Comparison of ENCODE assay signal across 35 cellular contexts in genomic region chr2:135311268-135311667, GRCh38.
"Had no signal": no experiment of that assay in that cellular context is flagged by ENCODE, and none has a peak within 500 bp of the region (broad histone marks: within the 10 kb centered on the region; RNA-seq: fewer than 3 reads in every experiment).

No MANE protein-coding gene starts in this region.

- H3K4me3 ChIP-seq: ascending aorta, cardiac muscle cell had no signal

- H3K27ac ChIP-seq: ascending aorta, cardiac muscle cell, VCaP had no signal

- H3K27me3 Mint-ChIP-seq: activated B cell treated with CpG ODN at 0.5 μM for 24 hours; activated CD4-positive, alpha-beta memory T cell treated with anti-CD3 and anti-CD28 coated beads for 36 hours; activated CD4-positive, alpha-beta T cell treated with anti-CD3 and anti-CD28 coated beads, Interleukin-2, amount 10 ng/mL, durations not matched to agents 24 days and 14 days; activated CD8-positive, alpha-beta T cell treated with anti-CD3 and anti-CD28 coated beads for 36 hours; activated naive CD4-positive, alpha-beta T cell treated with anti-CD3 and anti-CD28 coated beads, Interleukin-2, amount 10 ng/mL, durations not matched to agents 7 days and 5 days; activated naive CD4-positive, alpha-beta T cell treated with anti-CD3 and anti-CD28 coated beads, Interleukin-2, amount 50 U/mL, for 24 hours; activated naive CD8-positive, alpha-beta T cell; activated naive CD8-positive, alpha-beta T cell treated with anti-CD3 and anti-CD28 coated beads, Interleukin-2, amount 10 ng/mL, durations not matched to agents 7 days and 5 days; activated naive CD8-positive, alpha-beta T cell treated with anti-CD3 and anti-CD28 coated beads, Interleukin-2, amount 50 U/mL, for 24 hours; activated T-helper 17 cell treated with anti-CD3 and anti-CD28 coated beads, Interleukin-2, amount 50 U/mL, for 72 hours; brain; central memory CD8-positive, alpha-beta T cell; T-helper 17 cell had no signal

- FAIRE-seq: bronchial epithelial cell had no signal

- H3K4me3 Mint-ChIP-seq: activated B cell treated with CpG ODN at 0.5 μM for 24 hours; activated CD4-positive, alpha-beta memory T cell treated with anti-CD3 and anti-CD28 coated beads for 36 hours; activated CD4-positive, alpha-beta T cell treated with anti-CD3 and anti-CD28 coated beads, Interleukin-2, amount 10 ng/mL, durations not matched to agents 24 days and 14 days; activated CD8-positive, alpha-beta T cell treated with anti-CD3 and anti-CD28 coated beads for 36 hours; activated naive CD4-positive, alpha-beta T cell treated with anti-CD3 and anti-CD28 coated beads, Interleukin-2, amount 10 ng/mL, durations not matched to agents 7 days and 5 days; activated naive CD4-positive, alpha-beta T cell treated with anti-CD3 and anti-CD28 coated beads, Interleukin-2, amount 50 U/mL, for 24 hours; activated naive CD8-positive, alpha-beta T cell; activated naive CD8-positive, alpha-beta T cell treated with anti-CD3 and anti-CD28 coated beads, Interleukin-2, amount 10 ng/mL, durations not matched to agents 7 days and 5 days; activated naive CD8-positive, alpha-beta T cell treated with anti-CD3 and anti-CD28 coated beads, Interleukin-2, amount 50 U/mL, for 24 hours; activated T-cell treated with anti-CD3 and anti-CD28 coated beads, Interleukin-2, amount 50 U/mL, for 4 hours; activated T-cell treated with anti-CD3 and anti-CD28 coated beads, Interleukin-2, amount 50 U/mL, for 72 hours; activated T-helper 1 cell treated with anti-CD3 and anti-CD28 coated beads, Interleukin-12 subunit alpha, Interleukin-12 subunit beta, Interleukin-2, Interleukin-4 antibody, amounts not matched to agents 30 ng/mL and 10 ng/mL and 1 ng/mL, durations not matched to agents 14 hours and 24 hours and 36 hours; activated T-helper 17 cell treated with anti-CD3 and anti-CD28 coated beads, Interleukin-2, amount 50 U/mL, for 72 hours; brain; central memory CD8-positive, alpha-beta T cell; T-helper 17 cell had no signal

- H3K36me3 ChIP-seq: cardiac muscle cell had no signal

- H3K4me1 ChIP-seq: ascending aorta had no signal

- DNase-seq: activated B cell treated with CpG ODN at 0.5 μM for 24 hours; activated CD4-positive, alpha-beta memory T cell treated with anti-CD3 and anti-CD28 coated beads for 36 hours; activated CD4-positive, alpha-beta T cell treated with anti-CD3 and anti-CD28 coated beads for 4 hours; activated CD4-positive, alpha-beta T cell treated with anti-CD3 and anti-CD28 coated beads, Interleukin-2, amount 10 ng/mL, durations not matched to agents 24 days and 14 days; activated CD4-positive, alpha-beta T cell treated with anti-CD3 and anti-CD28 coated beads, Interleukin-2, amount 50 U/mL, for 1 hour; activated CD4-positive, alpha-beta T cell treated with anti-CD3 and anti-CD28 coated beads, Interleukin-2, amount 50 U/mL, for 4 hours; activated CD4-positive, CD25-positive, alpha-beta regulatory T cell treated with anti-CD3 and anti-CD28 coated beads, Interleukin-2, amount 50 U/mL, for 72 hours; activated CD8-positive, alpha-beta memory T cell treated with anti-CD3 and anti-CD28 coated beads, Interleukin-2, amount 50 U/mL, for 4 hours; activated CD8-positive, alpha-beta T cell treated with anti-CD3 and anti-CD28 coated beads for 36 hours; activated effector memory CD4-positive, alpha-beta T cell treated with Interleukin-2 at 50 U/mL for 16 hours; activated gamma-delta T cell; activated naive CD4-positive, alpha-beta T cell treated with anti-CD3 and anti-CD28 coated beads, Interleukin-2, amount 10 ng/mL, durations not matched to agents 7 days and 5 days; activated naive CD4-positive, alpha-beta T cell treated with Interleukin-2 at 50 U/mL for 16 hours; activated naive CD8-positive, alpha-beta T cell treated with anti-CD3 and anti-CD28 coated beads, Interleukin-2, amount 10 ng/mL, durations not matched to agents 7 days and 5 days; activated naive CD8-positive, alpha-beta T cell treated with anti-CD3 and anti-CD28 coated beads, Interleukin-2, amount 50 U/mL, for 24 hours; activated T-cell treated with anti-CD3 and anti-CD28 coated beads for 4 hours; activated T-cell treated with anti-CD3 and anti-CD28 coated beads, Interleukin-2, amount 50 U/mL, for 1 hour; activated T-cell treated with anti-CD3 and anti-CD28 coated beads, Interleukin-2, amount 50 U/mL, for 4 hours; activated T-cell treated with anti-CD3 and anti-CD28 coated beads, Interleukin-2, amount 50 U/mL, for 72 hours; amygdala; anterior cingulate cortex; caudate nucleus; cerebellar nuclear complex; T-helper 17 cell; T-helper 9 cell had no signal

- ATAC-seq: activated CD8-positive, alpha-beta T cell treated with anti-CD3 and anti-CD28 coated beads for 36 hours; activated naive CD8-positive, alpha-beta T cell treated with anti-CD3 and anti-CD28 coated beads, Interleukin-2, amount 50 U/mL, for 24 hours; activated T-cell treated with anti-CD3 and anti-CD28 coated beads, Interleukin-2, amount 50 U/mL, for 4 hours; activated T-cell treated with anti-CD3 and anti-CD28 coated beads, Interleukin-2, amount 50 U/mL, for 72 hours; activated T-helper 17 cell treated with anti-CD3 and anti-CD28 coated beads, Interleukin-2, amount 50 U/mL, for 72 hours; T-helper 17 cell had no signal

- H3K9me3 ChIP-seq: ascending aorta had no signal

- H3K27me3 ChIP-seq: ascending aorta, cardiac muscle cell had no signal

- H3K27ac Mint-ChIP-seq: activated B cell treated with CpG ODN at 0.5 μM for 24 hours; activated CD4-positive, alpha-beta memory T cell treated with anti-CD3 and anti-CD28 coated beads for 36 hours; activated CD4-positive, alpha-beta T cell treated with anti-CD3 and anti-CD28 coated beads, Interleukin-2, amount 10 ng/mL, durations not matched to agents 24 days and 14 days; activated CD8-positive, alpha-beta T cell treated with anti-CD3 and anti-CD28 coated beads for 36 hours; activated naive CD4-positive, alpha-beta T cell treated with anti-CD3 and anti-CD28 coated beads, Interleukin-2, amount 10 ng/mL, durations not matched to agents 7 days and 5 days; activated naive CD4-positive, alpha-beta T cell treated with anti-CD3 and anti-CD28 coated beads, Interleukin-2, amount 50 U/mL, for 24 hours; activated naive CD8-positive, alpha-beta T cell; activated naive CD8-positive, alpha-beta T cell treated with anti-CD3 and anti-CD28 coated beads, Interleukin-2, amount 10 ng/mL, durations not matched to agents 7 days and 5 days; activated naive CD8-positive, alpha-beta T cell treated with anti-CD3 and anti-CD28 coated beads, Interleukin-2, amount 50 U/mL, for 24 hours; activated T-cell treated with anti-CD3 and anti-CD28 coated beads, Interleukin-2, amount 50 U/mL, for 72 hours; activated T-helper 1 cell treated with anti-CD3 and anti-CD28 coated beads, Interleukin-12 subunit alpha, Interleukin-12 subunit beta, Interleukin-2, Interleukin-4 antibody, amounts not matched to agents 30 ng/mL and 10 ng/mL and 1 ng/mL, durations not matched to agents 14 hours and 24 hours and 36 hours; activated T-helper 17 cell treated with anti-CD3 and anti-CD28 coated beads, Interleukin-2, amount 50 U/mL, for 72 hours; brain; T-helper 17 cell had no signal

- H3K4me1 Mint-ChIP-seq: activated B cell treated with CpG ODN at 0.5 μM for 24 hours; activated naive CD4-positive, alpha-beta T cell treated with anti-CD3 and anti-CD28 coated beads, Interleukin-2, amount 10 ng/mL, durations not matched to agents 7 days and 5 days; activated naive CD4-positive, alpha-beta T cell treated with anti-CD3 and anti-CD28 coated beads, Interleukin-2, amount 50 U/mL, for 24 hours; activated naive CD8-positive, alpha-beta T cell treated with anti-CD3 and anti-CD28 coated beads, Interleukin-2, amount 10 ng/mL, durations not matched to agents 7 days and 5 days; activated naive CD8-positive, alpha-beta T cell treated with anti-CD3 and anti-CD28 coated beads, Interleukin-2, amount 50 U/mL, for 24 hours; activated T-helper 17 cell treated with anti-CD3 and anti-CD28 coated beads, Interleukin-2, amount 50 U/mL, for 72 hours; brain; central memory CD8-positive, alpha-beta T cell; T-helper 17 cell had no signal

- H3K9me3 Mint-ChIP-seq: activated naive CD4-positive, alpha-beta T cell treated with anti-CD3 and anti-CD28 coated beads, Interleukin-2, amount 10 ng/mL, durations not matched to agents 7 days and 5 days; central memory CD8-positive, alpha-beta T cell had no signal
